ENCODE assay signal across 20 cellular contexts in the genomic region with DNA sequence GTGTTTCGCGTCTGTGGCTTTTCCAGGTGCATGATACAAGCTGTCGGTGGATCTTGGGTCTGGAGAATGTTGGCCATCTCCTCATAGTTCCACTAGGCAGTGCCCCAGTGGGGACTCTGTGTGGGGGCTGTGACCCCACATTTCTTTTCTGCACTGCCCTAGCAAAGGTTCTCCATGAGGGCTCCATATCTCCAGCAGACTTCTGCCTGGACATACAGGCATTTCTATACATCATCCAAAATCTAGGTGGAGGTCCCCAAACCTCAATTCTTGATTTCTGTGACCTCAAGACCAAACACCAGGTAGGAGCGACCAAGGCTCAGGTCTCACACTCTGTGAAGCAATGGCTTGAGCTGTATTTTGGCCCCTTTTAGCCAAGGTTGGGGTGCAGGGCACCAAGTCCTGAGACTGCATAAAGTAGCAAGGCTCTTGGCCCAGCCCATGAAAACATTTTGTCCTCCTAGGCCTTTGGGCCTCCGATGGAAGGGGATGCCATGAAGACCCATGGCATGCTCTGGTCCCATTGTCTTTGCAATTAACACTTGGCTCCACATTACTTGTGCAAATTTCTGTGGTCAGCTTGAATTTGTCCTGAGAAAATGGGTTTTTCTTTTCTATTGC.
DNase-seq lines count a peak whose midpoint lies in the region; ATAC-seq and TF ChIP-seq lines count a peak whose summit lies in the region.
"Had no signal": no experiment of that assay in that cellular context is flagged by ENCODE, and none has a peak within 500 bp of the region (broad histone marks: within the 10 kb centered on the region; RNA-seq: fewer than 3 reads in every experiment).

No MANE protein-coding gene starts in this region.

- H3K18ac ChIP-seq in trophoblast cell (ENCODE audit: low read length): no peak overlapping the region

- H2AK5ac ChIP-seq in trophoblast cell (ENCODE audit: low read length): no peak overlapping the region

- H3K27me3 Mint-ChIP-seq in endodermal cell (ENCODE audit: insufficient read depth): no peaks in the 10 kb centered on the region
- H3K27me3 Mint-ChIP-seq: B cell; CD4-positive, alpha-beta T cell had no signal

- no peak overlapping the region for H4K12ac ChIP-seq in trophoblast cell (ENCODE audit: low read depth, low read length)

- H2BK5ac ChIP-seq in trophoblast cell (ENCODE audit: low read depth, low read length, poor library complexity): no peak overlapping the region

- H4K91ac ChIP-seq in trophoblast cell (ENCODE audit: low read depth, low read length): no peak overlapping the region

- H3K79me2 ChIP-seq in trophoblast cell (ENCODE audit: control insufficient read depth, insufficient read depth, low read length, poor library complexity): no peaks in the 10 kb centered on the region

- H3K23ac ChIP-seq in trophoblast cell (ENCODE audit: low read length): no peak overlapping the region

- H2AFZ ChIP-seq in trophoblast cell (ENCODE audit: insufficient read depth, low read length, poor library complexity): no peak overlapping the region

- H2BK12ac ChIP-seq in trophoblast cell (ENCODE audit: low read length): no peak overlapping the region

- no peak for TF ChIP-seq CTCF in endodermal cell (conservative IDR thresholded peaks at IDR 0.05)
- TF ChIP-seq CTCF in lung (IDR thresholded peaks at IDR 0.05; ENCODE audit: control extremely low read depth, extremely low read depth): no peak

- no peak overlapping the region for H2BK120ac ChIP-seq in trophoblast cell (ENCODE audit: insufficient read depth, low read length, poor library complexity)

- H4K8ac ChIP-seq in trophoblast cell (ENCODE audit: low read depth, low read length): no peak overlapping the region

- no peaks in the 10 kb centered on the region for H3K36me3 ChIP-seq in endodermal cell (ENCODE audit: control insufficient read depth, insufficient read depth, low read length)
- H3K36me3 ChIP-seq in lung (ENCODE audit: control insufficient read depth in 2 of 2, insufficient read depth in 2 of 2, low read length in 2 of 2): no peaks in the 10 kb centered on the region
- no peaks in the 10 kb centered on the region for H3K36me3 ChIP-seq in trophoblast cell (ENCODE audit: control insufficient read depth in 1 of 2, insufficient read depth in 2 of 2, low read length in 2 of 2)
- H3K36me3 ChIP-seq: BLaER1 treated with 17β-estradiol and CSF1 and Interleukin-3, amounts not matched to agents 10 nM and 100 nM had no signal

- WGBS in endodermal cell (ENCODE audit: insufficient coverage in 1 of 2, insufficient read length in 1 of 2), 2 experiments: 83 to 87% methylated on average over 3 to 5 of the region's 5 CpGs
- 77 to 78% methylated on average over 5 of the region's 5 CpGs for WGBS in lung, 2 donors
- WGBS in trophoblast cell (ENCODE audit: extremely low coverage, insufficient coverage, insufficient read length): no CpG with 5 or more reads among the region's 5 CpGs

- H3K27ac Mint-ChIP-seq in endodermal cell: no peak overlapping the region
- H3K27ac Mint-ChIP-seq: B cell; CD4-positive, alpha-beta T cell; CD8-positive, alpha-beta T cell had no signal

- no peak overlapping the region for H3K9ac ChIP-seq in endodermal cell (ENCODE audit: extremely low read depth, low read length, poor library complexity, severe bottlenecking)
- no peak overlapping the region for H3K9ac ChIP-seq in trophoblast cell (ENCODE audit: low read length)
- H3K9ac ChIP-seq: BLaER1 treated with 17β-estradiol and CSF1 and Interleukin-3, amounts not matched to agents 10 nM and 100 nM had no signal

- no peaks in the 10 kb centered on the region for H3K27me3 ChIP-seq in endodermal cell (ENCODE audit: control insufficient read depth, insufficient read depth, low read length, poor library complexity, severe bottlenecking)
- no peaks in the 10 kb centered on the region for H3K27me3 ChIP-seq in lung (ENCODE audit: control insufficient read depth, insufficient read depth)
- H3K27me3 ChIP-seq in trophoblast cell (ENCODE audit: insufficient read depth, low read length): no peaks in the 10 kb centered on the region
- H3K27me3 ChIP-seq: BLaER1 treated with 17β-estradiol and CSF1 and Interleukin-3, amounts not matched to agents 10 nM and 100 nM had no signal

- H3K14ac ChIP-seq in trophoblast cell (ENCODE audit: low read length): no peak overlapping the region

- peaks cover 8% of the 10 kb centered on the region for H3K36me3 Mint-ChIP-seq in endodermal cell (ENCODE audit: low read depth)
- H3K36me3 Mint-ChIP-seq: CD8-positive, alpha-beta T cell had no signal

- H3K4me3 ChIP-seq in endodermal cell (ENCODE audit: low read length) (peak overlapping the region; percentile 53), lung (peak overlapping the region; percentile 21), trophoblast cell (ENCODE audit: low read depth, low read length) (peak overlapping the region; percentile 9)
- H3K4me3 ChIP-seq: A549 had no signal

- H3K4me1 ChIP-seq in endodermal cell (ENCODE audit: control insufficient read depth, insufficient read depth, low read length) (peaks cover 7% of the 10 kb centered on the region), lung (ENCODE audit: control insufficient read depth in 2 of 2, insufficient read depth in 2 of 2, low read length in 2 of 2) (no peaks in the 10 kb centered on the region), trophoblast cell (ENCODE audit: control insufficient read depth in 1 of 2, insufficient read depth in 2 of 2, low read length in 2 of 2) (no peaks in the 10 kb centered on the region)
- H3K4me1 ChIP-seq: A549; BLaER1 treated with 17β-estradiol and CSF1 and Interleukin-3, amounts not matched to agents 10 nM and 100 nM; Caco-2 had no signal

- H3K9me3 Mint-ChIP-seq in endodermal cell: peaks cover 36% of the 10 kb centered on the region

- H3K27ac ChIP-seq in endodermal cell (ENCODE audit: low read depth, low read length) (no peak overlapping the region), lung (ENCODE audit: low read depth in 1 of 2, low read length in 1 of 2) (no peak overlapping the region), trophoblast cell (ENCODE audit: low read depth, low read length) (no peak overlapping the region)
- H3K27ac ChIP-seq: 22Rv1; A549; BLaER1 treated with 17β-estradiol and CSF1 and Interleukin-3, amounts not matched to agents 10 nM and 100 nM; C4-2B had no signal

- DNase-seq in DMS 273 (lab: John Stamatoyannopoulos, UW; ENCODE audit: unreplicated experiment) (peak; percentile 9), DMS 273 treated with DMSO at 0.1 percent for 48 hours (lab: John Stamatoyannopoulos, UW) (no peak), endodermal cell (no peak), lung (ENCODE audit: low spot score) (no peak), trophoblast cell (no peak), SW 1271 (lab: John Stamatoyannopoulos, UW) (no peak), SHP77 (lab: John Stamatoyannopoulos, UW) (no peak), mucosa of gallbladder (ENCODE audit: low spot score) (no peak)
- DNase-seq: AML-193; Caco-2; Calu3; CD4-positive, alpha-beta T cell; CD8-positive, alpha-beta T cell; DMS79 treated with DMSO at 0.1 percent for 48 hours; GF-D8 had no signal

- H3K9me3 ChIP-seq in endodermal cell (ENCODE audit: control insufficient read depth, low read length) (peaks cover 34% of the 10 kb centered on the region), lung (ENCODE audit: control insufficient read depth in 2 of 2, insufficient read depth in 1 of 2, low read length in 1 of 2) (peaks cover 0 to 6% of the 10 kb centered on the region in 2 donors), trophoblast cell (ENCODE audit: insufficient read depth, low read depth, low read length) (peaks cover 6% of the 10 kb centered on the region)
- H3K9me3 ChIP-seq: A549 had no signal

- H3K4me3 Mint-ChIP-seq in endodermal cell: no peak overlapping the region
- H3K4me3 Mint-ChIP-seq: B cell; CD4-positive, alpha-beta T cell; CD8-positive, alpha-beta T cell had no signal

- no peak for ATAC-seq in lung (ENCODE audit: insufficient read depth, low FRiP score)
- ATAC-seq: A549; CD8-positive, alpha-beta T cell had no signal

- no peaks in the 10 kb centered on the region for H3K79me1 ChIP-seq in trophoblast cell (ENCODE audit: low read length)

- no peak overlapping the region for H3K4ac ChIP-seq in trophoblast cell (ENCODE audit: low read depth, low read length)

- no peak overlapping the region for H3K4me2 ChIP-seq in trophoblast cell (ENCODE audit: low read length)
- H3K4me2 ChIP-seq: A549; BLaER1 treated with 17β-estradiol and CSF1 and Interleukin-3, amounts not matched to agents 10 nM and 100 nM had no signal

- H3K4me1 Mint-ChIP-seq in endodermal cell: peaks cover 4% of the 10 kb centered on the region
- H3K4me1 Mint-ChIP-seq: B cell had no signal
